Comparison of ENCODE assay signal across 12 cellular contexts in the genomic region with DNA sequence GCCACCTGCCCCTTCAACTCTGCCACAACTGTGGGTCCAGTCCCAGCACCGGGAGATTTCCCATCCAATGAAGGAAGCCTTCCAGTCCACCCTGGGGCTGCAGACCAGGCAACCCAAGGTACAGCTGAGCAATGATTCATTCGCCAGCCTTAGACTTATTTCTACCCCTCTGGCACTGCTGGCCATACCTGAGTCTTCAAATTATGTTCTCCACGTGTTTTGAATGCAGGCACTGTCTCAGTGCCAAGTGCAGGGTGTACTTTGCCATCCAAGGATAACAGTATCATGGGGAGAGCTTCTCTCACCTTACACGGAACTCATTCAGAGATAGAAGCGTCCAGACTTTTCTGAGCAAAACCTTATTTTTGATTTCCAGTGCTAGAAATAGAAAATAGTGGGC.
DNase-seq lines count a peak whose midpoint lies in the region; TF ChIP-seq lines count a peak whose summit lies in the region.
"Had no signal": no experiment of that assay in that cellular context is flagged by ENCODE, and none has a peak within 500 bp of the region (broad histone marks: within the 10 kb centered on the region; RNA-seq: fewer than 3 reads in every experiment).

No MANE protein-coding gene starts in this region.

- H3K4me1 Mint-ChIP-seq in H9 = peaks cover 22 to 33% of the 10 kb centered on the region in 2 experiments
- peaks cover 36% of the 10 kb centered on the region for H3K4me1 Mint-ChIP-seq in neural progenitor cell
- H3K4me1 Mint-ChIP-seq in activated T-helper 2 cell treated with anti-CD3 and anti-CD28 coated beads, Interferon-gamma antibody, Interleukin-2, Interleukin-4, amounts not matched to agents 10 μg/mL and 5 μg/mL and 100 μg/mL, durations not matched to agents 14 hours and 24 hours and 36 hours (ENCODE audit: low read depth) = no peaks in the 10 kb centered on the region
- H3K4me1 Mint-ChIP-seq: CD4-positive, alpha-beta memory T cell had no signal

- no peaks in the 10 kb centered on the region for H3K27me3 ChIP-seq in H9 (ENCODE audit: insufficient read depth, low read length)
- H3K27me3 ChIP-seq in hepatocyte = no peaks in the 10 kb centered on the region
- H3K27me3 ChIP-seq in neural progenitor cell = no peaks in the 10 kb centered on the region
- no peaks in the 10 kb centered on the region for H3K27me3 ChIP-seq in H7 (ENCODE audit: control insufficient read depth, insufficient read depth, low read length)
- H3K27me3 ChIP-seq in esophagus squamous epithelium = no peaks in the 10 kb centered on the region

- H3K23me2 ChIP-seq in H9 (ENCODE audit: insufficient read length, low read depth, low read length, poor library complexity, severe bottlenecking) = no peaks in the 10 kb centered on the region

- intact Hi-C loops in activated T-helper 2 cell treated with anti-CD3 and anti-CD28 coated beads, Interferon-gamma antibody, Interleukin-2, Interleukin-4, amounts not matched to agents 10 μg/mL and 5 μg/mL and 100 μg/mL, durations not matched to agents 14 hours and 24 hours and 36 hours (cut with micrococcal nuclease) = no loop called here
- intact Hi-C loops in esophagus squamous epithelium (cut with DNase I) = no loop called here

- H3K9me2 ChIP-seq in hepatocyte (replicated peaks; ENCODE audit: insufficient read depth) = no peaks in the 10 kb centered on the region

- H3K4me2 ChIP-seq in H9 (ENCODE audit: insufficient read depth, insufficient read length, low read length) (no peak overlapping the region), hepatocyte (no peak overlapping the region), neural progenitor cell (no peak overlapping the region)

- H3K9me3 ChIP-seq in H9 (ENCODE audit: control insufficient read depth, low read depth, low read length) (no peaks in the 10 kb centered on the region), hepatocyte (ENCODE audit: low read depth) (no peaks in the 10 kb centered on the region), neural progenitor cell (ENCODE audit: low read depth) (no peaks in the 10 kb centered on the region), esophagus squamous epithelium (no peaks in the 10 kb centered on the region)

- H3K27ac ChIP-seq in H9 (ENCODE audit: insufficient read length, low read depth, low read length) (no peak overlapping the region), hepatocyte (peak overlapping the region; percentile 93), neural progenitor cell (no peak overlapping the region), esophagus squamous epithelium (no peak overlapping the region)

- H3K27me3 Mint-ChIP-seq in H9 (ENCODE audit: low read depth) (no peaks in the 10 kb centered on the region), neural progenitor cell (ENCODE audit: insufficient read depth, low read depth) (peaks cover 2% of the 10 kb centered on the region)
- no peaks in the 10 kb centered on the region for H3K27me3 Mint-ChIP-seq in activated T-helper 2 cell treated with anti-CD3 and anti-CD28 coated beads, Interferon-gamma antibody, Interleukin-2, Interleukin-4, amounts not matched to agents 10 μg/mL and 5 μg/mL and 100 μg/mL, durations not matched to agents 14 hours and 24 hours and 36 hours (ENCODE audit: low read depth)
- H3K27me3 Mint-ChIP-seq: CD4-positive, alpha-beta memory T cell had no signal

- no peak for TF ChIP-seq POLR2A in esophagus squamous epithelium (IDR thresholded peaks at IDR 0.05)

- no peak overlapping the region for H3K23ac ChIP-seq in H9 (ENCODE audit: insufficient read length, low read depth, low read length)

- no peak overlapping the region for H2AK5ac ChIP-seq in H9 (ENCODE audit: insufficient read length, low read length)

- H3K18ac ChIP-seq in H9 (ENCODE audit: insufficient read length, low read depth, low read length) = no peak overlapping the region

- H3K14ac ChIP-seq in H9 (ENCODE audit: insufficient read depth, low read length) = no peak overlapping the region

- H3K4ac ChIP-seq in H9 (ENCODE audit: low read depth, low read length) = peak overlapping the region; percentile 27; the same call in 1 of the 2 replicates

- H2BK20ac ChIP-seq in H9 (ENCODE audit: low read depth, low read length, poor library complexity, severe bottlenecking) = no peak overlapping the region

- H4K8ac ChIP-seq in H9 (replicated peaks; ENCODE audit: insufficient read length, low read depth, low read length) = no peak overlapping the region

- no peak overlapping the region for H2BK120ac ChIP-seq in H9 (ENCODE audit: low read depth, low read length, poor library complexity, severe bottlenecking)

- no peak overlapping the region for H3K56ac ChIP-seq in H9 (ENCODE audit: insufficient read length, low read depth, low read length)

- H2BK12ac ChIP-seq in H9 (ENCODE audit: insufficient read length, low read depth, low read length) = no peak overlapping the region

- WGBS in H9 (ENCODE audit: extremely low coverage, insufficient read length, low lambda C conversion rate) = no CpG with 5 or more reads among the region's 5 CpGs
- WGBS in hepatocyte (ENCODE audit: low lambda C conversion rate, missing lambda C conversion rate) = 93% methylated on average over 5 of the region's 5 CpGs
- 83 to 94% methylated on average over 2 to 4 of the region's 5 CpGs for WGBS in esophagus squamous epithelium, 2 donors

- H3K9me3 Mint-ChIP-seq in H9 = no peaks in the 10 kb centered on the region; a peak in 1 of 5 replicates
- peaks cover 10% of the 10 kb centered on the region for H3K9me3 Mint-ChIP-seq in neural progenitor cell
- H3K9me3 Mint-ChIP-seq in activated T-helper 2 cell treated with anti-CD3 and anti-CD28 coated beads, Interferon-gamma antibody, Interleukin-2, Interleukin-4, amounts not matched to agents 10 μg/mL and 5 μg/mL and 100 μg/mL, durations not matched to agents 14 hours and 24 hours and 36 hours = no peaks in the 10 kb centered on the region

- H3K36me3 Mint-ChIP-seq in H9 (ENCODE audit: insufficient read depth in 1 of 3, low read depth in 3 of 3) (0 out of 7 replicates have a peak, but pooled peaks cover 0 to under 1% (median 0%) of the 10 kb centered on the region in 3 experiments), neural progenitor cell (no peaks in the 10 kb centered on the region)
- H3K36me3 Mint-ChIP-seq in activated T-helper 2 cell treated with anti-CD3 and anti-CD28 coated beads, Interferon-gamma antibody, Interleukin-2, Interleukin-4, amounts not matched to agents 10 μg/mL and 5 μg/mL and 100 μg/mL, durations not matched to agents 14 hours and 24 hours and 36 hours (ENCODE audit: low read depth) = no peaks in the 10 kb centered on the region
- H3K36me3 Mint-ChIP-seq: CD4-positive, alpha-beta memory T cell had no signal

- no peak overlapping the region for H3K9ac ChIP-seq in H9 (ENCODE audit: extremely low read depth, insufficient read length, low read length)
- H3K9ac ChIP-seq in neural progenitor cell = no peak overlapping the region

- no peak overlapping the region for H4K5ac ChIP-seq in H9 (ENCODE audit: insufficient read length, low read depth, low read length)

- TF ChIP-seq CTCF in H9 (conservative IDR thresholded peaks at IDR 0.05) (no peak), hepatocyte (IDR thresholded peaks at IDR 0.05; ENCODE audit: poor library complexity) (no peak), neural progenitor cell (IDR thresholded peaks at IDR 0.05) (no peak), esophagus squamous epithelium (IDR thresholded peaks at IDR 0.05) (no peak)

- H3K4me3 ChIP-seq in hepatocyte (no peak overlapping the region), neural progenitor cell (no peak overlapping the region), H7 (ENCODE audit: insufficient read depth, low read depth, low read length) (no peak overlapping the region), esophagus squamous epithelium (no peak overlapping the region)

- no peak overlapping the region for H2AFZ ChIP-seq in H9 (ENCODE audit: low read length)
- H2AFZ ChIP-seq in hepatocyte = no peak overlapping the region
- no peak overlapping the region for H2AFZ ChIP-seq in neural progenitor cell (replicated peaks)

- no peak overlapping the region for H3K4me3 Mint-ChIP-seq in H9
- H3K4me3 Mint-ChIP-seq in neural progenitor cell = no peak overlapping the region
- H3K4me3 Mint-ChIP-seq in activated T-helper 2 cell treated with anti-CD3 and anti-CD28 coated beads, Interferon-gamma antibody, Interleukin-2, Interleukin-4, amounts not matched to agents 10 μg/mL and 5 μg/mL and 100 μg/mL, durations not matched to agents 14 hours and 24 hours and 36 hours (ENCODE audit: low read depth) = no peak overlapping the region
- H3K4me3 Mint-ChIP-seq: CD4-positive, alpha-beta memory T cell had no signal

- H4K91ac ChIP-seq in H9 (ENCODE audit: insufficient read length, low read depth, low read length) = no peak overlapping the region

- peaks cover 18% of the 10 kb centered on the region for H3F3A ChIP-seq in neural progenitor cell (ENCODE audit: low read depth)

- H3K4me1 ChIP-seq in H9 (ENCODE audit: insufficient read depth, low read length) (no peaks in the 10 kb centered on the region), hepatocyte (ENCODE audit: insufficient read depth) (no peaks in the 10 kb centered on the region), neural progenitor cell (peaks cover 20% of the 10 kb centered on the region), esophagus squamous epithelium (no peaks in the 10 kb centered on the region)

- no peak for DNase-seq in H9
- no peak for DNase-seq in hepatocyte (ENCODE audit: low spot score)
- DNase-seq in neural progenitor cell (ENCODE audit: low spot score) = no peak
- no peak for DNase-seq in activated T-helper 2 cell treated with anti-CD3 and anti-CD28 coated beads, Interferon-gamma antibody, Interleukin-2, Interleukin-4, amounts not matched to agents 10 μg/mL and 5 μg/mL and 100 μg/mL, durations not matched to agents 14 hours and 24 hours and 36 hours (ENCODE audit: low spot score)
- DNase-seq in H7 = no peak
- no peak for DNase-seq in esophagus squamous epithelium (lab: John Stamatoyannopoulos, UW)
- DNase-seq: C1 segment of cervical spinal cord; CD4-positive, alpha-beta memory T cell; COR-L47; DMS153; DND-41; GOT3 had no signal

- H3T11ph ChIP-seq in H9 (ENCODE audit: low read length) = no peak overlapping the region

- no peaks in the 10 kb centered on the region for H3K79me2 ChIP-seq in H9 (ENCODE audit: insufficient read depth, low read length)
- no peaks in the 10 kb centered on the region for H3K79me2 ChIP-seq in hepatocyte
- no peaks in the 10 kb centered on the region for H3K79me2 ChIP-seq in neural progenitor cell (ENCODE audit: low read depth)

- H4K20me1 ChIP-seq in H9 (ENCODE audit: control insufficient read depth, insufficient read depth, insufficient read length) (no peaks in the 10 kb centered on the region), hepatocyte (ENCODE audit: insufficient read depth, poor library complexity, severe bottlenecking) (no peaks in the 10 kb centered on the region), neural progenitor cell (ENCODE audit: low read depth) (no peaks in the 10 kb centered on the region)

- no peak overlapping the region for H2BK5ac ChIP-seq in H9 (ENCODE audit: insufficient read length, low read length)

- H2BK15ac ChIP-seq in H9 (ENCODE audit: low read depth, low read length) = no peak overlapping the region

- H3K27ac Mint-ChIP-seq in H9 = peak overlapping the region in 1 of 3 experiments; percentile 24; a peak in 1 of 7 replicates
- H3K27ac Mint-ChIP-seq in neural progenitor cell = peak overlapping the region; percentile 10
- H3K27ac Mint-ChIP-seq in activated T-helper 2 cell treated with anti-CD3 and anti-CD28 coated beads, Interferon-gamma antibody, Interleukin-2, Interleukin-4, amounts not matched to agents 10 μg/mL and 5 μg/mL and 100 μg/mL, durations not matched to agents 14 hours and 24 hours and 36 hours = no peak overlapping the region
- H3K27ac Mint-ChIP-seq: CD4-positive, alpha-beta memory T cell had no signal

- no peaks in the 10 kb centered on the region for H3K79me1 ChIP-seq in H9 (ENCODE audit: insufficient read depth, low read depth, low read length, poor library complexity, severe bottlenecking)

- H3K36me3 ChIP-seq in hepatocyte (replicated peaks; ENCODE audit: insufficient read depth, low read depth) = no peaks in the 10 kb centered on the region
- peaks cover 3% of the 10 kb centered on the region for H3K36me3 ChIP-seq in neural progenitor cell
- H3K36me3 ChIP-seq in H7 (replicated peaks; ENCODE audit: control insufficient read depth, insufficient read depth, low read length) = no peaks in the 10 kb centered on the region
- H3K36me3 ChIP-seq in esophagus squamous epithelium = no peaks in the 10 kb centered on the region
